In genomic region chr9:110192531-110193326, GRCh38 we compare ENCODE assay signal across 11 cellular contexts. TPM values are rescaled to one million over a fixed set of nuclear protein-coding genes. Genes with fewer than 3 reads are reported as not detected.
DNase-seq lines count a peak whose midpoint lies in the region; ATAC-seq and TF ChIP-seq lines count a peak whose summit lies in the region.
"Had no signal": no experiment of that assay in that cellular context is flagged by ENCODE, and none has a peak within 500 bp of the region (broad histone marks: within the 10 kb centered on the region; RNA-seq: fewer than 3 reads in every experiment).

No MANE protein-coding gene starts in this region.

- TF ChIP-seq POLR2A in heart left ventricle (IDR thresholded peaks at IDR 0.05) (no peak), vagina (IDR thresholded peaks at IDR 0.05) (no peak)

- DNase-seq in heart left ventricle (no peak), cardiac septum (ENCODE audit: low spot score) (no peak), colonic mucosa (peak; percentile 35), vagina (ENCODE audit: extremely low spot score in 2 of 2) (no peak), NCI-H2081 treated with DMSO at 0.1 percent for 48 hours (lab: John Stamatoyannopoulos, UW) (no peak), NCI-H510A (lab: John Stamatoyannopoulos, UW) (no peak)
- DNase-seq in stimulated activated CD4-positive, alpha-beta T cell treated with anti-CD3 and anti-CD28 coated beads, Interleukin-15, amount 100 ng/mL, for 24 hours: no peak
- DNase-seq: activated CD4-positive, alpha-beta T cell treated with anti-CD3 and anti-CD28 coated beads for 1 hour; C1 segment of cervical spinal cord had no signal

- H3K9ac ChIP-seq in colonic mucosa (ENCODE audit: low read depth in 2 of 2, low read length in 2 of 2): peak overlapping the region in 1 of 2 donors; percentile 57
- no peak overlapping the region for H3K9ac ChIP-seq in muscle layer of colon (ENCODE audit: low read length)

- 71 to 82% (median 73%) methylated on average over 5 of the region's 5 CpGs for WGBS in heart left ventricle, 4 donors

- no peak overlapping the region for H3K4me3 ChIP-seq in heart left ventricle
- no peak overlapping the region for H3K4me3 ChIP-seq in colonic mucosa
- H3K4me3 ChIP-seq in muscle layer of colon (ENCODE audit: low read depth in 1 of 2, low read length in 2 of 2): no peak overlapping the region
- H3K4me3 ChIP-seq in vagina: no peak overlapping the region

- ATAC-seq in heart left ventricle: peak in 2 of 4 donors; percentile 41 to 74

- H3K27ac ChIP-seq in heart left ventricle (peak overlapping the region in 10 of 12 donors; percentile 1 to 72 (median 34)), colonic mucosa (peak overlapping the region; percentile 78), muscle layer of colon (ENCODE audit: low read depth, low read length) (peak overlapping the region; percentile 29), vagina (peak overlapping the region; percentile 83)

- no peaks in the 10 kb centered on the region for H3K9me3 ChIP-seq in heart left ventricle
- no peaks in the 10 kb centered on the region for H3K9me3 ChIP-seq in colonic mucosa
- H3K9me3 ChIP-seq in muscle layer of colon (ENCODE audit: low read length): no peaks in the 10 kb centered on the region
- no peaks in the 10 kb centered on the region for H3K9me3 ChIP-seq in vagina

- TF ChIP-seq CTCF in heart left ventricle (IDR thresholded peaks at IDR 0.05) (no peak), colonic mucosa (IDR thresholded peaks at IDR 0.05) (no peak), vagina (IDR thresholded peaks at IDR 0.05) (no peak)

- peaks cover 0 to 41% (median 3%) of the 10 kb centered on the region in 12 donors for H3K4me1 ChIP-seq in heart left ventricle
- peaks cover 16% of the 10 kb centered on the region for H3K4me1 ChIP-seq in colonic mucosa
- peaks cover 37% of the 10 kb centered on the region for H3K4me1 ChIP-seq in muscle layer of colon (ENCODE audit: insufficient read depth, low read length)
- H3K4me1 ChIP-seq in vagina: peaks cover 23% of the 10 kb centered on the region

- H3K36me3 ChIP-seq in heart left ventricle: no peaks in the 10 kb centered on the region
- no peaks in the 10 kb centered on the region for H3K36me3 ChIP-seq in colonic mucosa
- no peaks in the 10 kb centered on the region for H3K36me3 ChIP-seq in muscle layer of colon (ENCODE audit: insufficient read depth, low read length)
- no peaks in the 10 kb centered on the region for H3K36me3 ChIP-seq in vagina

- no peaks in the 10 kb centered on the region for H3K27me3 ChIP-seq in heart left ventricle
- H3K27me3 ChIP-seq in colonic mucosa: no peaks in the 10 kb centered on the region
- H3K27me3 ChIP-seq in muscle layer of colon (ENCODE audit: control insufficient read depth in 1 of 2, insufficient read depth in 2 of 2, low read length in 2 of 2): no peaks in the 10 kb centered on the region
- no peaks in the 10 kb centered on the region for H3K27me3 ChIP-seq in vagina

- intact Hi-C loops in heart left ventricle (cut with DNase I): loop anchor here in 1 of 10 donors (10.0 kb wide), 1 partner anchor 498 kb away; no protein-coding TSS in a partner anchor
- intact Hi-C loops in cardiac septum (cut with DNase I): loop anchor here (10.0 kb wide), 1 partner anchor 618 kb away; no protein-coding TSS in a partner anchor
- intact Hi-C loops in colonic mucosa (cut with DNase I): no loop called here
- intact Hi-C loops in vagina (cut with DNase I): no loop called here

RNA-seq across cellular contexts. Expression of gene C9orf152, which starts 15.2 kb away (rescaled TPM):
- total RNA-seq in heart left ventricle (not detected), cardiac septum (not detected), colonic mucosa (10 to 100 TPM; 72.6 to 80.1 TPM), vagina (0.49 TPM)
- polyA plus RNA-seq in heart left ventricle: not detected
- total RNA-seq: lung microvascular endothelial cell had no signal

Comparison
In these comparisons a context has a peak if more than half of its experiments do, and no peak if none do; other contexts are left out.
1. H3K27ac ChIP-seq: peak in every context shown above with its lines; median percentile 83 in vagina; 78 in colonic mucosa; 34 in heart left ventricle; 29 in muscle layer of colon.
2. RNA of gene C9orf152, which starts 15.2 kb away (total RNA-seq): 72.6 to 80.1 TPM in colonic mucosa; 0.49 TPM in vagina (single experiment), not detected in heart left ventricle and not detected in cardiac septum (single experiment); every median in the first group is over 10 times any median in the second.